Comparison of ENCODE assay signal across 12 cellular contexts in genomic region chr4:164204434-164204833, GRCh38.
DNase-seq lines count a peak whose midpoint lies in the region; ATAC-seq and TF ChIP-seq lines count a peak whose summit lies in the region.
"Had no signal": no experiment of that assay in that cellular context is flagged by ENCODE, and none has a peak within 500 bp of the region (broad histone marks: within the 10 kb centered on the region; RNA-seq: fewer than 3 reads in every experiment).

No MANE protein-coding gene starts in this region.

- H3K27me3 ChIP-seq in Caco-2 (replicated peaks; ENCODE audit: control insufficient read depth, insufficient read depth, low read length) = no peaks in the 10 kb centered on the region
- no peaks in the 10 kb centered on the region for H3K27me3 ChIP-seq in tibial artery

- peak in 1 of 2 experiments; percentile 16 for DNase-seq in Caco-2
- peak; percentile 41 for DNase-seq in LoVo (ENCODE audit: low spot score)
- DNase-seq in choroid plexus epithelial cell (ENCODE audit: low read depth) = peak; percentile 80
- peak; percentile 98 for DNase-seq in kidney tubule cell (ENCODE audit: low spot score)
- DNase-seq in DMS 273 (lab: John Stamatoyannopoulos, UW; ENCODE audit: unreplicated experiment) = no peak
- DNase-seq in tibial artery = no peak
- DNase-seq: activated T-cell treated with anti-CD3 and anti-CD28 coated beads for 4 hours, lower lobe of right lung had no signal

- CTCF ChIA-PET in Caco-2 (lab: Charles Lee) = interaction anchor here (0.5 to 0.6 kb wide), 2 partner anchors 456 to 541 kb away, joined by 3 read pairs; no protein-coding TSS in a partner anchor

- no peak overlapping the region for H3K27ac ChIP-seq in tibial artery
- H3K27ac ChIP-seq: lower lobe of right lung, prostate gland had no signal

- H3K36me3 ChIP-seq in Caco-2 (ENCODE audit: control insufficient read depth, insufficient read depth, low read length) = no peaks in the 10 kb centered on the region
- no peaks in the 10 kb centered on the region for H3K36me3 ChIP-seq in tibial artery
- H3K36me3 ChIP-seq: lower lobe of right lung, prostate gland had no signal

- peak overlapping the region; percentile 55 for H3K27ac Mint-ChIP-seq in Caco-2 (ENCODE audit: unreplicated experiment)
- H3K27ac Mint-ChIP-seq: type B pancreatic cell had no signal

- no peaks in the 10 kb centered on the region for H3K27me3 Mint-ChIP-seq in Caco-2 (ENCODE audit: insufficient read depth, unreplicated experiment)

- BruUV-seq in Caco-2 (replicated peaks; lab: Mats Ljungman, UMichigan) = no TSS peak

- POLR2A ChIA-PET in Caco-2 (lab: Charles Lee) = no interaction called here

- intact Hi-C loops in Caco-2 (cut with micrococcal nuclease; ENCODE audit: unreplicated experiment) (loop anchor here (2.0 kb wide), 1 partner anchor 52 kb away; no protein-coding TSS in a partner anchor), tibial artery (cut with DNase I; ENCODE audit: low total_unique reads) (no loop called here)

- H3K4me1 ChIP-seq in Caco-2 = peaks cover 17% of the 10 kb centered on the region
- H3K4me1 ChIP-seq in tibial artery = no peaks in the 10 kb centered on the region
- H3K4me1 ChIP-seq: lower lobe of right lung had no signal

- peaks cover 12% of the 10 kb centered on the region for H3K4me1 Mint-ChIP-seq in Caco-2 (ENCODE audit: low read depth, unreplicated experiment)

- H3K36me3 Mint-ChIP-seq in Caco-2 (ENCODE audit: insufficient read depth, unreplicated experiment) = no peaks in the 10 kb centered on the region
- H3K36me3 Mint-ChIP-seq: type B pancreatic cell had no signal

- H3K9me3 ChIP-seq in Caco-2 (no peaks in the 10 kb centered on the region), tibial artery (no peaks in the 10 kb centered on the region)
- H3K9me3 ChIP-seq: lower lobe of right lung, prostate gland had no signal

- TF ChIP-seq CTCF in Caco-2 (IDR thresholded peaks at IDR 0.05; ENCODE audit: insufficient read depth in 1 of 2, low read depth in 1 of 2, low read length in 1 of 2, severe bottlenecking in 1 of 2, unreplicated experiment in 1 of 2) = no peak
- TF ChIP-seq CTCF in choroid plexus epithelial cell (conservative IDR thresholded peaks at IDR 0.05; ENCODE audit: low read depth, low read length) = no peak
- no peak for TF ChIP-seq CTCF in tibial artery (IDR thresholded peaks at IDR 0.05)

- peaks cover 31% of the 10 kb centered on the region for H3K9me3 Mint-ChIP-seq in Caco-2 (ENCODE audit: unreplicated experiment)
- H3K9me3 Mint-ChIP-seq: type B pancreatic cell had no signal

- H3K4me3 Mint-ChIP-seq in Caco-2 (ENCODE audit: unreplicated experiment) = no peak overlapping the region
- H3K4me3 Mint-ChIP-seq: type B pancreatic cell had no signal

- H3K4me3 ChIP-seq in Caco-2 (ENCODE audit: low read depth, low read length) = no peak overlapping the region
- H3K4me3 ChIP-seq in choroid plexus epithelial cell (ENCODE audit: low read depth, low read length) = no peak overlapping the region
- no peak overlapping the region for H3K4me3 ChIP-seq in tibial artery
- H3K4me3 ChIP-seq: lower lobe of right lung, prostate gland had no signal

- ATAC-seq in HG03025 (IDR thresholded peaks at IDR 0.05; ENCODE audit: low FRiP score, unreplicated experiment) (no peak), GM21528 (IDR thresholded peaks at IDR 0.05; ENCODE audit: low FRiP score, unreplicated experiment) (no peak)
- ATAC-seq: lower lobe of right lung had no signal

Comparison
In these comparisons a context has a peak if more than half of its experiments do, and no peak if none do; other contexts are left out.
1. DNase-seq: peak in LoVo (single experiment), choroid plexus epithelial cell (single experiment) and kidney tubule cell (single experiment); none in DMS 273 (single experiment) and tibial artery (0 of 2).